Comparison of ENCODE assay signal across 26 cellular contexts in the genomic region with DNA sequence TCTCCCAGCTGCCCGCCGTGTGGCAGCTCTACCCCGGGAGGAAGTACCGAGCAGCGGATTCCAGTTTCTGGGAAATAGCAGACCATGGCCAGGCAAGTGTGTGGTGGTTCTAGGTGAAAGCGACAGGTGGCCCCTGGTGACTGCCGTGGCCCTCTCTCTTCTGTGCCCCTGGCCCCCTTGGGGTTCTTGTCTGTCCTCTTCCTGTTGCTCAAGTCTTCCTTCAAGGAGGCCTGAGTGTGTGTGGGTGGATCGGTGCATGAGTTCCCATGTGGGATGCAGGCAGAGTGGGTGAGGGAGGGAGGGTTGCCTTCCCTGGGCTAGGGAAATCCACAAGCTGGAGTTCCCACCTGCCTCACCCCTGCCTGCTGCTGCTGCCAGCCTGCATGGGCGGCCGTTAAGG. TPM values are rescaled to one million over a fixed set of nuclear protein-coding genes. Genes with fewer than 3 reads are reported as not detected.
"Had no signal": no experiment of that assay in that cellular context is flagged by ENCODE, and none has a peak within 500 bp of the region (broad histone marks: within the 10 kb centered on the region; RNA-seq: fewer than 3 reads in every experiment).

No MANE protein-coding gene starts in this region.

- DNase-seq: activated CD4-positive, alpha-beta memory T cell treated with anti-CD3 and anti-CD28 coated beads, Interleukin-2, amount 10 ng/mL, durations not matched to agents 7 days and 5 days; activated CD4-positive, alpha-beta T cell treated with anti-CD3 and anti-CD28 coated beads, Interleukin-2, amount 10 ng/mL, durations not matched to agents 7 days and 5 days; activated CD4-positive, CD25-positive, alpha-beta regulatory T cell; activated CD8-positive, alpha-beta memory T cell treated with anti-CD3 and anti-CD28 coated beads, Interleukin-2, amount 50 U/mL, for 48 hours; activated naive CD4-positive, alpha-beta T cell treated with anti-CD3 and anti-CD28 coated beads, Interleukin-2, amount 50 U/mL, for 16 hours; activated naive CD8-positive, alpha-beta T cell treated with anti-CD3 and anti-CD28 coated beads, Interleukin-2, amount 10 ng/mL, durations not matched to agents 7 days and 5 days; activated T-cell treated with anti-CD3 and anti-CD28 coated beads, Interleukin-2, amount 50 U/mL, for 1 hour; anterior cingulate cortex; caudate nucleus; Kasumi-1; NCI-H1048; NCI-H146; NCI-H187 treated with DMSO at 0.1 percent for 48 hours; NCI-H2081 treated with DMSO at 0.1 percent for 48 hours; NCI-H446; NCI-H526; NCI-H82; OCI-M1; RPMI8226; T-cell; T-helper 2 cell; T1000 had no signal

- H3K4me3 Mint-ChIP-seq: activated CD4-positive, alpha-beta memory T cell treated with anti-CD3 and anti-CD28 coated beads, Interleukin-2, amount 10 ng/mL, durations not matched to agents 7 days and 5 days; activated CD4-positive, alpha-beta T cell treated with anti-CD3 and anti-CD28 coated beads, Interleukin-2, amount 10 ng/mL, durations not matched to agents 7 days and 5 days; activated naive CD8-positive, alpha-beta T cell treated with anti-CD3 and anti-CD28 coated beads, Interleukin-2, amount 10 ng/mL, durations not matched to agents 7 days and 5 days; T-cell had no signal

- ATAC-seq: Panc1, Right ventricle myocardium inferior, T-cell had no signal

- H3K4me1 Mint-ChIP-seq: activated CD4-positive, alpha-beta memory T cell treated with anti-CD3 and anti-CD28 coated beads, Interleukin-2, amount 10 ng/mL, durations not matched to agents 7 days and 5 days; activated CD4-positive, alpha-beta T cell treated with anti-CD3 and anti-CD28 coated beads, Interleukin-2, amount 10 ng/mL, durations not matched to agents 7 days and 5 days; activated naive CD8-positive, alpha-beta T cell treated with anti-CD3 and anti-CD28 coated beads, Interleukin-2, amount 10 ng/mL, durations not matched to agents 7 days and 5 days had no signal

- H3K36me3 Mint-ChIP-seq: activated naive CD8-positive, alpha-beta T cell treated with anti-CD3 and anti-CD28 coated beads, Interleukin-2, amount 10 ng/mL, durations not matched to agents 7 days and 5 days; T-cell had no signal

- H3K27ac Mint-ChIP-seq: activated CD4-positive, alpha-beta memory T cell treated with anti-CD3 and anti-CD28 coated beads, Interleukin-2, amount 10 ng/mL, durations not matched to agents 7 days and 5 days; activated CD4-positive, alpha-beta T cell treated with anti-CD3 and anti-CD28 coated beads, Interleukin-2, amount 10 ng/mL, durations not matched to agents 7 days and 5 days; activated naive CD8-positive, alpha-beta T cell treated with anti-CD3 and anti-CD28 coated beads, Interleukin-2, amount 10 ng/mL, durations not matched to agents 7 days and 5 days; T-cell had no signal

- H3K9me3 Mint-ChIP-seq: activated CD4-positive, alpha-beta memory T cell treated with anti-CD3 and anti-CD28 coated beads, Interleukin-2, amount 10 ng/mL, durations not matched to agents 7 days and 5 days; activated CD4-positive, alpha-beta T cell treated with anti-CD3 and anti-CD28 coated beads, Interleukin-2, amount 10 ng/mL, durations not matched to agents 7 days and 5 days; activated naive CD8-positive, alpha-beta T cell treated with anti-CD3 and anti-CD28 coated beads, Interleukin-2, amount 10 ng/mL, durations not matched to agents 7 days and 5 days; T-cell had no signal

RNA-seq across cellular contexts. Expression of a gene that starts 4.6 kb away (rescaled TPM):
- total RNA-seq: activated CD4-positive, alpha-beta memory T cell treated with anti-CD3 and anti-CD28 coated beads, Interleukin-2, amount 10 ng/mL, durations not matched to agents 7 days and 5 days; activated CD4-positive, alpha-beta T cell treated with anti-CD3 and anti-CD28 coated beads, Interleukin-2, amount 10 ng/mL, durations not matched to agents 7 days and 5 days; activated naive CD8-positive, alpha-beta T cell treated with anti-CD3 and anti-CD28 coated beads, Interleukin-2, amount 10 ng/mL, durations not matched to agents 7 days and 5 days; adrenal gland; breast epithelium; Right ventricle myocardium inferior had no signal

RNA-seq across cellular contexts. Expression of a gene that starts 23.1 kb away (rescaled TPM):
- total RNA-seq: activated CD4-positive, alpha-beta memory T cell treated with anti-CD3 and anti-CD28 coated beads, Interleukin-2, amount 10 ng/mL, durations not matched to agents 7 days and 5 days; activated CD4-positive, alpha-beta T cell treated with anti-CD3 and anti-CD28 coated beads, Interleukin-2, amount 10 ng/mL, durations not matched to agents 7 days and 5 days; breast epithelium; Right ventricle myocardium inferior had no signal
